ENCODE assay signal across 1 cellular context in the genomic region with DNA sequence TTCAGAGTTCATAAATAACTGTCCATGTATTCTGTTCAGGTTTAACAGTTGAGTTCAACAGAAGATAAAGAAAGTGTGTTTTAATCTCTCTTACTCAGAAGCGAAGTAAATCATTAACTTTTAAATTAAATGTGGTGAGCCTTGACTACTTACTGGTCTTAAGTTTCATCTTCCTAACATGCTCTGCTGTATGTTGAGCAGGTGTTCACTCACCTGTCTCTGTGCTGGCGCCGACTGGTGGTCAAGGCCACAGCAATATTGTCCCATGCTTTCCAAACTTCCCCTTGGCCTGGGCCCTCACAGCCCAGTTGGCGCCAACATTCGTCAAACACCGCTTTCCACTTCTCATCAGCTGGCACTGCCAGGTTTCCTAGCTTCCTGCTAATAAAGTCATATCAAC.
A peak's percentile ranks its signal among the peaks of the same experiment; 100 is the strongest.
TF ChIP-seq lines count a peak whose summit lies in the region.

No MANE protein-coding gene starts in this region.

TF ChIP-seq in HepG2, 621 proteins besides CTCF, POLR2A, EP300 and RAD21 (continued from another document):
- TF ChIP-seq, protein P1, sequence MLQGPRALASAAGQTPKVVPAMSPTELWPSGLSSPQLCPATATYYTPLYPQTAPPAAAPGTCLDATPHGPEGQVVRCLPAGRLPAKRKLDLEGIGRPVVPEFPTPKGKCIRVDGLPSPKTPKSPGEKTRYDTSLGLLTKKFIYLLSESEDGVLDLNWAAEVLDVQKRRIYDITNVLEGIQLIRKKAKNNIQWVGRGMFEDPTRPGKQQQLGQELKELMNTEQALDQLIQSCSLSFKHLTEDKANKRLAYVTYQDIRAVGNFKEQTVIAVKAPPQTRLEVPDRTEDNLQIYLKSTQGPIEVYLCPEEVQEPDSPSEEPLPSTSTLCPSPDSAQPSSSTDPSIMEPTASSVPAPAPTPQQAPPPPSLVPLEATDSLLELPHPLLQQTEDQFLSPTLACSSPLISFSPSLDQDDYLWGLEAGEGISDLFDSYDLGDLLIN (CRISPR knock-in tag; IDR thresholded peaks at IDR 0.05; ENCODE audit: borderline replicate concordance): no peak
- TF ChIP-seq ZNF382 (CRISPR knock-in tag; IDR thresholded peaks at IDR 0.05; ENCODE audit: borderline replicate concordance): no peak
- TF ChIP-seq FOXK2 (IDR thresholded peaks at IDR 0.05): no peak
- TF ChIP-seq STAG1 (CRISPR knock-in tag; IDR thresholded peaks at IDR 0.05): peak; percentile 45; the same call in 1 of the 2 replicates
- no peak for TF ChIP-seq RBM22 (optimal IDR thresholded peaks at IDR 0.05; ENCODE audit: low read length)
- TF ChIP-seq, protein P2, sequence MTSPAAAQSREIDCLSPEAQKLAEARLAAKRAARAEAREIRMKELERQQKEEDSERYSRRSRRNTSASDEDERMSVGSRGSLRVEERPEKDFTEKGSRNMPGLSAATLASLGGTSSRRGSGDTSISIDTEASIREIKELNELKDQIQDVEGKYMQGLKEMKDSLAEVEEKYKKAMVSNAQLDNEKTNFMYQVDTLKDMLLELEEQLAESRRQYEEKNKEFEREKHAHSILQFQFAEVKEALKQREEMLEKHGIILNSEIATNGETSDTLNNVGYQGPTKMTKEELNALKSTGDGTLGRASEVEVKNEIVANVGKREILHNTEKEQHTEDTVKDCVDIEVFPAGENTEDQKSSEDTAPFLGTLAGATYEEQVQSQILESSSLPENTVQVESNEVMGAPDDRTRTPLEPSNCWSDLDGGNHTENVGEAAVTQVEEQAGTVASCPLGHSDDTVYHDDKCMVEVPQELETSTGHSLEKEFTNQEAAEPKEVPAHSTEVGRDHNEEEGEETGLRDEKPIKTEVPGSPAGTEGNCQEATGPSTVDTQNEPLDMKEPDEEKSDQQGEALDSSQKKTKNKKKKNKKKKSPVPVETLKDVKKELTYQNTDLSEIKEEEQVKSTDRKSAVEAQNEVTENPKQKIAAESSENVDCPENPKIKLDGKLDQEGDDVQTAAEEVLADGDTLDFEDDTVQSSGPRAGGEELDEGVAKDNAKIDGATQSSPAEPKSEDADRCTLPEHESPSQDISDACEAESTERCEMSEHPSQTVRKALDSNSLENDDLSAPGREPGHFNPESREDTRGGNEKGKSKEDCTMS (CRISPR knock-in tag; conservative IDR thresholded peaks at IDR 0.05): no peak
- TF ChIP-seq, protein P3, sequence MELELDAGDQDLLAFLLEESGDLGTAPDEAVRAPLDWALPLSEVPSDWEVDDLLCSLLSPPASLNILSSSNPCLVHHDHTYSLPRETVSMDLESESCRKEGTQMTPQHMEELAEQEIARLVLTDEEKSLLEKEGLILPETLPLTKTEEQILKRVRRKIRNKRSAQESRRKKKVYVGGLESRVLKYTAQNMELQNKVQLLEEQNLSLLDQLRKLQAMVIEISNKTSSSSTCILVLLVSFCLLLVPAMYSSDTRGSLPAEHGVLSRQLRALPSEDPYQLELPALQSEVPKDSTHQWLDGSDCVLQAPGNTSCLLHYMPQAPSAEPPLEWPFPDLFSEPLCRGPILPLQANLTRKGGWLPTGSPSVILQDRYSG (CRISPR knock-in tag; IDR thresholded peaks at IDR 0.05): no peak
- no peak for TF ChIP-seq ZNF337 (CRISPR knock-in tag; IDR thresholded peaks at IDR 0.05; ENCODE audit: borderline replicate concordance, low read depth)
- peak; percentile 53 for TF ChIP-seq ZMYM4 (CRISPR knock-in tag; IDR thresholded peaks at IDR 0.05)
- TF ChIP-seq ZFP36L2 (CRISPR knock-in tag; IDR thresholded peaks at IDR 0.05): no peak
- TF ChIP-seq SAP130 (CRISPR knock-in tag; IDR thresholded peaks at IDR 0.05; ENCODE audit: low read depth): 0 out of 2 replicates have a peak, but pooled peaks have one; percentile 23
- TF ChIP-seq NFIC (IDR thresholded peaks at IDR 0.05; ENCODE audit: low read length): no peak
- TF ChIP-seq, protein P4, sequence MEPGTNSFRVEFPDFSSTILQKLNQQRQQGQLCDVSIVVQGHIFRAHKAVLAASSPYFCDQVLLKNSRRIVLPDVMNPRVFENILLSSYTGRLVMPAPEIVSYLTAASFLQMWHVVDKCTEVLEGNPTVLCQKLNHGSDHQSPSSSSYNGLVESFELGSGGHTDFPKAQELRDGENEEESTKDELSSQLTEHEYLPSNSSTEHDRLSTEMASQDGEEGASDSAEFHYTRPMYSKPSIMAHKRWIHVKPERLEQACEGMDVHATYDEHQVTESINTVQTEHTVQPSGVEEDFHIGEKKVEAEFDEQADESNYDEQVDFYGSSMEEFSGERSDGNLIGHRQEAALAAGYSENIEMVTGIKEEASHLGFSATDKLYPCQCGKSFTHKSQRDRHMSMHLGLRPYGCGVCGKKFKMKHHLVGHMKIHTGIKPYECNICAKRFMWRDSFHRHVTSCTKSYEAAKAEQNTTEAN (CRISPR knock-in tag; conservative IDR thresholded peaks at IDR 0.05): no peak
- 0 out of 2 replicates have a peak, but pooled peaks have one; percentile 15 for TF ChIP-seq ZFX (CRISPR knock-in tag; IDR thresholded peaks at IDR 0.05; ENCODE audit: low read depth)
- TF ChIP-seq, protein P5, sequence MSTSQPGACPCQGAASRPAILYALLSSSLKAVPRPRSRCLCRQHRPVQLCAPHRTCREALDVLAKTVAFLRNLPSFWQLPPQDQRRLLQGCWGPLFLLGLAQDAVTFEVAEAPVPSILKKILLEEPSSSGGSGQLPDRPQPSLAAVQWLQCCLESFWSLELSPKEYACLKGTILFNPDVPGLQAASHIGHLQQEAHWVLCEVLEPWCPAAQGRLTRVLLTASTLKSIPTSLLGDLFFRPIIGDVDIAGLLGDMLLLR (CRISPR knock-in tag; IDR thresholded peaks at IDR 0.05): no peak
- TF ChIP-seq, protein P6, sequence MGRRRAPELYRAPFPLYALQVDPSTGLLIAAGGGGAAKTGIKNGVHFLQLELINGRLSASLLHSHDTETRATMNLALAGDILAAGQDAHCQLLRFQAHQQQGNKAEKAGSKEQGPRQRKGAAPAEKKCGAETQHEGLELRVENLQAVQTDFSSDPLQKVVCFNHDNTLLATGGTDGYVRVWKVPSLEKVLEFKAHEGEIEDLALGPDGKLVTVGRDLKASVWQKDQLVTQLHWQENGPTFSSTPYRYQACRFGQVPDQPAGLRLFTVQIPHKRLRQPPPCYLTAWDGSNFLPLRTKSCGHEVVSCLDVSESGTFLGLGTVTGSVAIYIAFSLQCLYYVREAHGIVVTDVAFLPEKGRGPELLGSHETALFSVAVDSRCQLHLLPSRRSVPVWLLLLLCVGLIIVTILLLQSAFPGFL (CRISPR knock-in tag; IDR thresholded peaks at IDR 0.05): no peak
- TF ChIP-seq ZFAT (CRISPR knock-in tag; conservative IDR thresholded peaks at IDR 0.05): no peak
- no peak for TF ChIP-seq ZFP36L1 (CRISPR knock-in tag; IDR thresholded peaks at IDR 0.05)
- TF ChIP-seq SALL1 (CRISPR knock-in tag; IDR thresholded peaks at IDR 0.05): 0 out of 2 replicates have a peak, but pooled peaks have one; percentile 18
- TF ChIP-seq HDAC1 (CRISPR knock-in tag; IDR thresholded peaks at IDR 0.05): no peak
- no peak for TF ChIP-seq MAFF (IDR thresholded peaks at IDR 0.05; ENCODE audit: low read depth, low read length)
- TF ChIP-seq, protein P7, sequence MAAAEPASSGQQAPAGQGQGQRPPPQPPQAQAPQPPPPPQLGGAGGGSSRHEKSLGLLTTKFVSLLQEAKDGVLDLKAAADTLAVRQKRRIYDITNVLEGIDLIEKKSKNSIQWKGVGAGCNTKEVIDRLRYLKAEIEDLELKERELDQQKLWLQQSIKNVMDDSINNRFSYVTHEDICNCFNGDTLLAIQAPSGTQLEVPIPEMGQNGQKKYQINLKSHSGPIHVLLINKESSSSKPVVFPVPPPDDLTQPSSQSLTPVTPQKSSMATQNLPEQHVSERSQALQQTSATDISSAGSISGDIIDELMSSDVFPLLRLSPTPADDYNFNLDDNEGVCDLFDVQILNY (CRISPR knock-in tag; conservative IDR thresholded peaks at IDR 0.05): no peak
- no peak for TF ChIP-seq KDM5A (IDR thresholded peaks at IDR 0.05; ENCODE audit: borderline replicate concordance, low read length)
- TF ChIP-seq SETDB1 (CRISPR knock-in tag; IDR thresholded peaks at IDR 0.05; ENCODE audit: borderline replicate concordance): no peak
- no peak for TF ChIP-seq ASH2L (IDR thresholded peaks at IDR 0.05; ENCODE audit: insufficient read length, low read depth, low read length)
- TF ChIP-seq, protein P8, sequence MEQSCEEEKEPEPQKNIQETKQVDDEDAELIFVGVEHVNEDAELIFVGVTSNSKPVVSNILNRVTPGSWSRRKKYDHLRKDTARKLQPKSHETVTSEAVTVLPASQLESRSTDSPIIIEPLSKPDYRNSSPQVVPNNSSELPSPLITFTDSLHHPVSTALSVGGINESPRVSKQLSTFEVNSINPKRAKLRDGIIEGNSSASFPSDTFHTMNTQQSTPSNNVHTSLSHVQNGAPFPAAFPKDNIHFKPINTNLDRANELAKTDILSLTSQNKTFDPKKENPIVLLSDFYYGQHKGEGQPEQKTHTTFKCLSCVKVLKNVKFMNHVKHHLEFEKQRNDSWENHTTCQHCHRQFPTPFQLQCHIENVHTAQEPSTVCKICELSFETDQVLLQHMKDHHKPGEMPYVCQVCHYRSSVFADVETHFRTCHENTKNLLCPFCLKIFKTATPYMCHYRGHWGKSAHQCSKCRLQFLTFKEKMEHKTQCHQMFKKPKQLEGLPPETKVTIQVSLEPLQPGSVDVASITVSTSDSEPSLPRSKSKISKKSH (CRISPR knock-in tag; IDR thresholded peaks at IDR 0.05; ENCODE audit: borderline replicate concordance): no peak
- no peak for TF ChIP-seq SIN3B (IDR thresholded peaks at IDR 0.05; ENCODE audit: low read length)
- no peak for TF ChIP-seq SMAD3 (CRISPR knock-in tag; IDR thresholded peaks at IDR 0.05)
- TF ChIP-seq FOXA1 (IDR thresholded peaks at IDR 0.05): no peak
- TF ChIP-seq FOXA1 (CRISPR knock-in tag; IDR thresholded peaks at IDR 0.05): no peak
- TF ChIP-seq ZNF441 (CRISPR knock-in tag; IDR thresholded peaks at IDR 0.05; ENCODE audit: borderline replicate concordance): no peak
- peak; percentile 11; the same call in 1 of the 2 replicates for TF ChIP-seq SMC3 (IDR thresholded peaks at IDR 0.05; ENCODE audit: low read length)
- TF ChIP-seq CBX2 (IDR thresholded peaks at IDR 0.05; ENCODE audit: low read depth, low read length): no peak
- TF ChIP-seq CBX2 (CRISPR knock-in tag; IDR thresholded peaks at IDR 0.05; ENCODE audit: low read depth): no peak
- TF ChIP-seq, protein P9, sequence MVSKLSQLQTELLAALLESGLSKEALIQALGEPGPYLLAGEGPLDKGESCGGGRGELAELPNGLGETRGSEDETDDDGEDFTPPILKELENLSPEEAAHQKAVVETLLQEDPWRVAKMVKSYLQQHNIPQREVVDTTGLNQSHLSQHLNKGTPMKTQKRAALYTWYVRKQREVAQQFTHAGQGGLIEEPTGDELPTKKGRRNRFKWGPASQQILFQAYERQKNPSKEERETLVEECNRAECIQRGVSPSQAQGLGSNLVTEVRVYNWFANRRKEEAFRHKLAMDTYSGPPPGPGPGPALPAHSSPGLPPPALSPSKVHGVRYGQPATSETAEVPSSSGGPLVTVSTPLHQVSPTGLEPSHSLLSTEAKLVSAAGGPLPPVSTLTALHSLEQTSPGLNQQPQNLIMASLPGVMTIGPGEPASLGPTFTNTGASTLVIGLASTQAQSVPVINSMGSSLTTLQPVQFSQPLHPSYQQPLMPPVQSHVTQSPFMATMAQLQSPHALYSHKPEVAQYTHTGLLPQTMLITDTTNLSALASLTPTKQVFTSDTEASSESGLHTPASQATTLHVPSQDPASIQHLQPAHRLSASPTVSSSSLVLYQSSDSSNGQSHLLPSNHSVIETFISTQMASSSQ (IDR thresholded peaks at IDR 0.05; ENCODE audit: low read depth): no peak
- TF ChIP-seq, protein P9 (CRISPR knock-in tag; IDR thresholded peaks at IDR 0.05; ENCODE audit: borderline replicate concordance): peak; percentile 6; the same call in 1 of the 2 replicates
- TF ChIP-seq, protein P10, sequence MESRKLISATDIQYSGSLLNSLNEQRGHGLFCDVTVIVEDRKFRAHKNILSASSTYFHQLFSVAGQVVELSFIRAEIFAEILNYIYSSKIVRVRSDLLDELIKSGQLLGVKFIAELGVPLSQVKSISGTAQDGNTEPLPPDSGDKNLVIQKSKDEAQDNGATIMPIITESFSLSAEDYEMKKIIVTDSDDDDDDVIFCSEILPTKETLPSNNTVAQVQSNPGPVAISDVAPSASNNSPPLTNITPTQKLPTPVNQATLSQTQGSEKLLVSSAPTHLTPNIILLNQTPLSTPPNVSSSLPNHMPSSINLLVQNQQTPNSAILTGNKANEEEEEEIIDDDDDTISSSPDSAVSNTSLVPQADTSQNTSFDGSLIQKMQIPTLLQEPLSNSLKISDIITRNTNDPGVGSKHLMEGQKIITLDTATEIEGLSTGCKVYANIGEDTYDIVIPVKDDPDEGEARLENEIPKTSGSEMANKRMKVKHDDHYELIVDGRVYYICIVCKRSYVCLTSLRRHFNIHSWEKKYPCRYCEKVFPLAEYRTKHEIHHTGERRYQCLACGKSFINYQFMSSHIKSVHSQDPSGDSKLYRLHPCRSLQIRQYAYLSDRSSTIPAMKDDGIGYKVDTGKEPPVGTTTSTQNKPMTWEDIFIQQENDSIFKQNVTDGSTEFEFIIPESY (CRISPR knock-in tag; IDR thresholded peaks at IDR 0.05): peak; percentile 92
- TF ChIP-seq LCORL (IDR thresholded peaks at IDR 0.05): no peak
- peak; percentile 21; the same call in 1 of the 2 replicates for TF ChIP-seq LCORL (CRISPR knock-in tag; IDR thresholded peaks at IDR 0.05)
